ENCODE assay signal across 1 cellular context in the genomic region with DNA sequence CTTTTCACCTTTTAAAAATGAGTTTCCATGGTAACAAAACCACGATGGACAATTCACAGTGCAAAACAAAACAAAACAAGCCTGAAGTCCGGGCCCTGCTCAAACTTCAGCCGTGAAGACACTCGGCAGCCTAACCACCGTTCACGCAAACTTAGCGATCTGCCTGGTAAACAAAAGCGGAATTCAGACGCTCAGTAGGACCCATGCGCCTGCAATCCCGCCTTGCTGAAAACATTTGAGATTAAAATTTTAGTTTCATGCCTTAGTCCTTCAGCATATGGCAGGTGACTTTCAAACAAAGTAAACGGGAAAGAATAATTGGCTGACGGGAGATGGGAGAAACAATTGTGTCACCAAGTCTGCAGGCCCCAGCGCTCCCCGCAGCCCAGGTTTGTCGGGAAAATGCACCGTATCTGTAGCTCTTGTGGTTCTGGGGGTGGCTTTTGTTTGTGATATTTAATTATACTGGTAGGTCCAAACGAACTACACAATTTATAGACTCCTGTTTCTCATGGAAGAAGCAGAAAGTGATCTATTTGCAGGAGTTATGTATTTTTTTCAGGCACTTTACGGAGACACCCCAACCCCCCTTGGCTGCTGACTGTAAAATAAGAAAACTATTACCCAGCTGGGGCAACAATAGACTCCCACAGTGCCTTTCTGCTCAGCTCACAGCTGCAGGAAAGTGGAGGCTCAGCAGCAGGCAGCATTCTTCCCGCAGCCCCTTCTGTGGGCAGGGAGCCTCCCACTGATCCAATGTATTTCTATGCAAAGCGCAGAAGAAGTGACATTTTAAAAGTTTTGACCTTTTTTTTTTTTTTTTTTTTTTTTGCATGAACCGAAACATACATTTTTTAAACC.
TF ChIP-seq lines count a peak whose summit lies in the region.

No MANE protein-coding gene starts in this region.

TF ChIP-seq in SK-N-SH treated with all-trans-retinoic acid at 6 μM for 48 hours, 23 proteins besides CTCF, POLR2A, EP300 and RAD21 (continued from another document):
- TF ChIP-seq, protein P1, sequence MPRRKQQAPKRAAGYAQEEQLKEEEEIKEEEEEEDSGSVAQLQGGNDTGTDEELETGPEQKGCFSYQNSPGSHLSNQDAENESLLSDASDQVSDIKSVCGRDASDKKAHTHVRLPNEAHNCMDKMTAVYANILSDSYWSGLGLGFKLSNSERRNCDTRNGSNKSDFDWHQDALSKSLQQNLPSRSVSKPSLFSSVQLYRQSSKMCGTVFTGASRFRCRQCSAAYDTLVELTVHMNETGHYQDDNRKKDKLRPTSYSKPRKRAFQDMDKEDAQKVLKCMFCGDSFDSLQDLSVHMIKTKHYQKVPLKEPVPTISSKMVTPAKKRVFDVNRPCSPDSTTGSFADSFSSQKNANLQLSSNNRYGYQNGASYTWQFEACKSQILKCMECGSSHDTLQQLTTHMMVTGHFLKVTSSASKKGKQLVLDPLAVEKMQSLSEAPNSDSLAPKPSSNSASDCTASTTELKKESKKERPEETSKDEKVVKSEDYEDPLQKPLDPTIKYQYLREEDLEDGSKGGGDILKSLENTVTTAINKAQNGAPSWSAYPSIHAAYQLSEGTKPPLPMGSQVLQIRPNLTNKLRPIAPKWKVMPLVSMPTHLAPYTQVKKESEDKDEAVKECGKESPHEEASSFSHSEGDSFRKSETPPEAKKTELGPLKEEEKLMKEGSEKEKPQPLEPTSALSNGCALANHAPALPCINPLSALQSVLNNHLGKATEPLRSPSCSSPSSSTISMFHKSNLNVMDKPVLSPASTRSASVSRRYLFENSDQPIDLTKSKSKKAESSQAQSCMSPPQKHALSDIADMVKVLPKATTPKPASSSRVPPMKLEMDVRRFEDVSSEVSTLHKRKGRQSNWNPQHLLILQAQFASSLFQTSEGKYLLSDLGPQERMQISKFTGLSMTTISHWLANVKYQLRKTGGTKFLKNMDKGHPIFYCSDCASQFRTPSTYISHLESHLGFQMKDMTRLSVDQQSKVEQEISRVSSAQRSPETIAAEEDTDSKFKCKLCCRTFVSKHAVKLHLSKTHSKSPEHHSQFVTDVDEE (CRISPR knock-in tag; IDR thresholded peaks at IDR 0.05) = no peak
- TF ChIP-seq, protein P2, sequence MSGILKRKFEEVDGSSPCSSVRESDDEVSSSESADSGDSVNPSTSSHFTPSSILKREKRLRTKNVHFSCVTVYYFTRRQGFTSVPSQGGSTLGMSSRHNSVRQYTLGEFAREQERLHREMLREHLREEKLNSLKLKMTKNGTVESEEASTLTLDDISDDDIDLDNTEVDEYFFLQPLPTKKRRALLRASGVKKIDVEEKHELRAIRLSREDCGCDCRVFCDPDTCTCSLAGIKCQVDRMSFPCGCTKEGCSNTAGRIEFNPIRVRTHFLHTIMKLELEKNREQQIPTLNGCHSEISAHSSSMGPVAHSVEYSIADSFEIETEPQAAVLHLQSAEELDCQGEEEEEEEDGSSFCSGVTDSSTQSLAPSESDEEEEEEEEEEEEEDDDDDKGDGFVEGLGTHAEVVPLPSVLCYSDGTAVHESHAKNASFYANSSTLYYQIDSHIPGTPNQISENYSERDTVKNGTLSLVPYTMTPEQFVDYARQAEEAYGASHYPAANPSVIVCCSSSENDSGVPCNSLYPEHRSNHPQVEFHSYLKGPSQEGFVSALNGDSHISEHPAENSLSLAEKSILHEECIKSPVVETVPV (CRISPR knock-in tag; IDR thresholded peaks at IDR 0.05) = no peak
- TF ChIP-seq ZC3H10 (CRISPR knock-in tag; IDR thresholded peaks at IDR 0.05) (no peak), TCF4 (CRISPR knock-in tag; IDR thresholded peaks at IDR 0.05; ENCODE audit: borderline replicate concordance) (no peak), POU6F1 (CRISPR knock-in tag; IDR thresholded peaks at IDR 0.05; ENCODE audit: borderline replicate concordance, low read depth) (no peak), GLIS3 (CRISPR knock-in tag; IDR thresholded peaks at IDR 0.05) (no peak), CSDC2 (CRISPR knock-in tag; IDR thresholded peaks at IDR 0.05) (no peak), ZFP3 (CRISPR knock-in tag; IDR thresholded peaks at IDR 0.05) (no peak), TOX (CRISPR knock-in tag; IDR thresholded peaks at IDR 0.05; ENCODE audit: borderline replicate concordance) (no peak), SNAI2 (CRISPR knock-in tag; IDR thresholded peaks at IDR 0.05) (no peak)
